ENCODE assay signal across 36 cellular contexts in genomic region chr12:62885242-62885641, GRCh38. TPM values are rescaled to one million over a fixed set of nuclear protein-coding genes. Genes with fewer than 3 reads are reported as not detected.
DNase-seq lines count a peak whose midpoint lies in the region; ATAC-seq, FAIRE-seq and TF ChIP-seq lines count a peak whose summit lies in the region.
"Had no signal": no experiment of that assay in that cellular context is flagged by ENCODE, and none has a peak within 500 bp of the region (broad histone marks: within the 10 kb centered on the region; RNA-seq: fewer than 3 reads in every experiment).

No MANE protein-coding gene starts in this region.

- H2BK5ac ChIP-seq in mesenchymal stem cell (ENCODE audit: low read depth, low read length, poor library complexity, severe bottlenecking): no peak overlapping the region

- H3K27me3 ChIP-seq in HepG2 (ENCODE audit: control insufficient read depth in 1 of 2, insufficient read depth in 2 of 2, low read length in 2 of 2) (no peaks in the 10 kb centered on the region), right lobe of liver (no peaks in the 10 kb centered on the region), K562 (ENCODE audit: control insufficient read depth in 2 of 2, insufficient read depth in 2 of 2, low read length in 2 of 2) (no peaks in the 10 kb centered on the region), mesenchymal stem cell (ENCODE audit: control insufficient read depth in 1 of 2, insufficient read depth in 1 of 2, low read length in 2 of 2) (peaks cover 0 to 21% of the 10 kb centered on the region in 2 experiments)
- H3K27me3 ChIP-seq: BE2C; BLaER1; BLaER1 treated with 17β-estradiol and CSF1 and Interleukin-3, amounts not matched to agents 10 nM and 100 nM had no signal

- H2BK15ac ChIP-seq in mesenchymal stem cell (ENCODE audit: low read depth, poor library complexity, severe bottlenecking): no peak overlapping the region

- H3K36me3 ChIP-seq in HepG2 (replicated peaks in 1 of 2; ENCODE audit: control insufficient read depth in 1 of 2, insufficient read depth in 2 of 2, low read length in 2 of 2) (peaks cover 10 to 18% of the 10 kb centered on the region in 2 experiments; a peak in 4 of 5 replicates), right lobe of liver (no peaks in the 10 kb centered on the region), HEK293 (ENCODE audit: control insufficient read depth in 2 of 2, insufficient read depth in 1 of 2, low read length in 2 of 2) (no peaks in the 10 kb centered on the region), K562 (ENCODE audit: control insufficient read depth, insufficient read depth, low read length) (0 out of 3 replicates have a peak, but pooled peaks cover 3% of the 10 kb centered on the region), mesenchymal stem cell (ENCODE audit: control insufficient read depth in 1 of 2, insufficient read depth in 2 of 2, low read depth in 1 of 2, low read length in 2 of 2) (no peaks in the 10 kb centered on the region)
- H3K36me3 ChIP-seq: BE2C had no signal

- no peak overlapping the region for H4K8ac ChIP-seq in mesenchymal stem cell (ENCODE audit: low read length)

- H3K9me3 Mint-ChIP-seq in activated CD4-positive, alpha-beta memory T cell treated with anti-CD3 and anti-CD28 coated beads, Interleukin-2, amount 10 ng/mL, durations not matched to agents 7 days and 5 days: no peaks in the 10 kb centered on the region
- H3K9me3 Mint-ChIP-seq: CD4-positive, alpha-beta memory T cell; CD4-positive, alpha-beta T cell; CD8-positive, alpha-beta T cell had no signal

- H3K9me3 ChIP-seq in HepG2 (ENCODE audit: low read length) (no peaks in the 10 kb centered on the region), right lobe of liver (no peaks in the 10 kb centered on the region), HEK293 (ENCODE audit: control insufficient read depth, insufficient read depth, low read depth, low read length) (no peaks in the 10 kb centered on the region), K562 (replicated peaks; ENCODE audit: control insufficient read depth, insufficient read depth, low read depth, low read length) (no peaks in the 10 kb centered on the region), mesenchymal stem cell (ENCODE audit: control insufficient read depth, low read length) (peaks cover 5% of the 10 kb centered on the region)
- H3K9me3 ChIP-seq: A549, BE2C, Caco-2 had no signal

- TF ChIP-seq CTCF in HepG2 (CRISPR knock-in tag; IDR thresholded peaks at IDR 0.05) (no peak), right lobe of liver (IDR thresholded peaks at IDR 0.05) (no peak), HEK293 (tag by site-specific recombination; IDR thresholded peaks at IDR 0.05) (no peak), K562 (IDR thresholded peaks at IDR 0.05 in 2 of 3, conservative IDR thresholded peaks at IDR 0.05 in 1 of 3; ENCODE audit: insufficient read depth in 2 of 3, low read depth in 1 of 3, low read length in 3 of 3) (no peak)

- no peak overlapping the region for H3K27ac Mint-ChIP-seq in activated CD4-positive, alpha-beta memory T cell treated with anti-CD3 and anti-CD28 coated beads, Interleukin-2, amount 10 ng/mL, durations not matched to agents 7 days and 5 days
- H3K27ac Mint-ChIP-seq: B cell; CD14-positive monocyte; CD4-positive, alpha-beta memory T cell; CD4-positive, alpha-beta T cell; CD4-positive, CD25-positive, alpha-beta regulatory T cell; CD8-positive, alpha-beta T cell had no signal

- H3K27me3 Mint-ChIP-seq in activated CD4-positive, alpha-beta memory T cell treated with anti-CD3 and anti-CD28 coated beads, Interleukin-2, amount 10 ng/mL, durations not matched to agents 7 days and 5 days: peaks cover 5% of the 10 kb centered on the region
- H3K27me3 Mint-ChIP-seq: CD4-positive, alpha-beta T cell; CD4-positive, CD25-positive, alpha-beta regulatory T cell had no signal

- no peak overlapping the region for H3K23ac ChIP-seq in mesenchymal stem cell (ENCODE audit: low read length in 2 of 2)

- H3K4me1 ChIP-seq in HepG2 (ENCODE audit: insufficient read depth, low read length) (peaks cover 36% of the 10 kb centered on the region), right lobe of liver (no peaks in the 10 kb centered on the region), HEK293 (ENCODE audit: control insufficient read depth, insufficient read depth, low read length) (no peaks in the 10 kb centered on the region; the same call in 1 of the 2 replicates), K562 (replicated peaks in 1 of 2; ENCODE audit: control insufficient read depth in 2 of 2, insufficient read depth in 2 of 2, low read length in 2 of 2) (peaks cover 0 to 5% of the 10 kb centered on the region in 2 experiments; a peak in 3 of 5 replicates), mesenchymal stem cell (ENCODE audit: control insufficient read depth, insufficient read depth, low read depth, low read length) (peaks cover 7% of the 10 kb centered on the region)
- H3K4me1 ChIP-seq: A549, BE2C had no signal

- peak overlapping the region; percentile 35 for H2AK5ac ChIP-seq in mesenchymal stem cell (ENCODE audit: low read length, severe bottlenecking)

- no peak overlapping the region for H2BK120ac ChIP-seq in mesenchymal stem cell (ENCODE audit: low read depth, low read length)

- H3K9ac ChIP-seq in HepG2 (ENCODE audit: insufficient read depth, low read depth, low read length) (no peak overlapping the region), K562 (ENCODE audit: insufficient read depth in 1 of 2, low read depth in 2 of 2, low read length in 2 of 2) (no peak overlapping the region), mesenchymal stem cell (ENCODE audit: low read length) (no peak overlapping the region)
- H3K9ac ChIP-seq: BLaER1; BLaER1 treated with 17β-estradiol and CSF1 and Interleukin-3, amounts not matched to agents 10 nM and 100 nM had no signal

- H4K20me1 ChIP-seq in HepG2 (ENCODE audit: insufficient read depth, low read length): no peaks in the 10 kb centered on the region; the same call in 1 of the 2 replicates
- H4K20me1 ChIP-seq in K562 (replicated peaks; ENCODE audit: control insufficient read depth, insufficient read depth, low read length): no peaks in the 10 kb centered on the region
- H4K20me1 ChIP-seq: BLaER1; BLaER1 treated with 17β-estradiol and CSF1 and Interleukin-3, amounts not matched to agents 10 nM and 100 nM had no signal

- CTCF ChIA-PET in HepG2 (lab: Yijun Ruan, JAX; ENCODE audit: low intra/inter-chr PET ratio, low total read pairs) (no interaction called here), HEK293 (lab: Yijun Ruan, JAX) (no interaction called here), K562 (lab: Yijun Ruan, JAX; ENCODE audit: low intra/inter-chr PET ratio) (no interaction called here)
- CTCF ChIA-PET in activated CD4-positive, alpha-beta memory T cell treated with anti-CD3 and anti-CD28 coated beads, Interleukin-2, amount 10 ng/mL, durations not matched to agents 7 days and 5 days (lab: Charles Lee): no interaction called here

- no TSS peak for BruUV-seq in HepG2 (replicated peaks; lab: Mats Ljungman, UMichigan)
- BruUV-seq in K562 (replicated peaks; lab: Mats Ljungman, UMichigan): no TSS peak

- H3K4ac ChIP-seq in mesenchymal stem cell (ENCODE audit: low read depth in 1 of 2, low read length in 2 of 2): no peak overlapping the region

- no peaks in the 10 kb centered on the region for H3K36me3 Mint-ChIP-seq in activated CD4-positive, alpha-beta memory T cell treated with anti-CD3 and anti-CD28 coated beads, Interleukin-2, amount 10 ng/mL, durations not matched to agents 7 days and 5 days (ENCODE audit: low read depth)
- H3K36me3 Mint-ChIP-seq: CD4-positive, alpha-beta memory T cell; CD4-positive, CD25-positive, alpha-beta regulatory T cell; CD8-positive, alpha-beta memory T cell; CD8-positive, alpha-beta T cell had no signal

- in situ Hi-C loops in HepG2 (cut with HindIII; ENCODE audit: extremely low pct_ligation_motif_present, low pct_unique_long_range_greater_than_20kb) (no loop called here), K562 (cut with MboI) (no loop called here), ACHN (cut with HindIII; ENCODE audit: low pct_ligation_motif_present, low pct_unique_long_range_greater_than_20kb, low sequenced_read_pairs) (no loop called here)

- POLR2A ChIA-PET in HepG2 (lab: Yijun Ruan, JAX) (no interaction called here), HEK293 (lab: Yijun Ruan, JAX) (no interaction called here), K562 (lab: Yijun Ruan, JAX) (no interaction called here)
- POLR2A ChIA-PET in activated CD4-positive, alpha-beta memory T cell treated with anti-CD3 and anti-CD28 coated beads, Interleukin-2, amount 10 ng/mL, durations not matched to agents 7 days and 5 days (lab: Charles Lee): no interaction called here

- H3K4me1 Mint-ChIP-seq in activated CD4-positive, alpha-beta memory T cell treated with anti-CD3 and anti-CD28 coated beads, Interleukin-2, amount 10 ng/mL, durations not matched to agents 7 days and 5 days: no peaks in the 10 kb centered on the region
- H3K4me1 Mint-ChIP-seq: CD4-positive, CD25-positive, alpha-beta regulatory T cell; CD8-positive, alpha-beta memory T cell had no signal

- no peak for TF ChIP-seq RAD21 in HepG2 (CRISPR knock-in tag; IDR thresholded peaks at IDR 0.05)
- no peak for TF ChIP-seq RAD21 in K562 (CRISPR knock-in tag; conservative IDR thresholded peaks at IDR 0.05 in 1 of 2, IDR thresholded peaks at IDR 0.05 in 1 of 2)

- ATAC-seq in HepG2 (no peak), right lobe of liver (no peak), K562 (no peak)
- ATAC-seq: A549; CD8-positive, alpha-beta T cell had no signal

- FAIRE-seq in HepG2 (lab: Jason Lieb, UNC) (no peak), K562 (lab: Jason Lieb, UNC) (no peak)
- FAIRE-seq: A204.1, D721Med had no signal

- H2AFZ ChIP-seq in HepG2 (ENCODE audit: low read length): no peak overlapping the region
- no peak overlapping the region for H2AFZ ChIP-seq in K562 (ENCODE audit: low read depth, low read length)
- no peak overlapping the region for H2AFZ ChIP-seq in mesenchymal stem cell (ENCODE audit: low read depth, low read length)

- H3K9me1 ChIP-seq in K562 (ENCODE audit: control insufficient read depth, insufficient read depth, low read length): no peaks in the 10 kb centered on the region

- TF ChIP-seq EP300 in HepG2 (IDR thresholded peaks at IDR 0.05; ENCODE audit: low read depth in 2 of 2, low read length in 2 of 2) (no peak), HepG2 (CRISPR knock-in tag; IDR thresholded peaks at IDR 0.05; ENCODE audit: borderline replicate concordance) (no peak), K562 (IDR thresholded peaks at IDR 0.05; ENCODE audit: low read length) (no peak)

- H4K91ac ChIP-seq in mesenchymal stem cell (ENCODE audit: low read length): no peak overlapping the region

- H3K4me2 ChIP-seq in HepG2 (ENCODE audit: low read depth, low read length): no peak overlapping the region
- H3K4me2 ChIP-seq in K562 (ENCODE audit: insufficient read depth, low read length): no peak overlapping the region
- no peak overlapping the region for H3K4me2 ChIP-seq in mesenchymal stem cell (ENCODE audit: low read length, poor library complexity, severe bottlenecking)
- H3K4me2 ChIP-seq: A549; BLaER1; BLaER1 treated with 17β-estradiol and CSF1 and Interleukin-3, amounts not matched to agents 10 nM and 100 nM had no signal

- peaks cover 11% of the 10 kb centered on the region for H3K79me1 ChIP-seq in mesenchymal stem cell (replicated peaks; ENCODE audit: low read length, poor library complexity, severe bottlenecking)

- H3K79me2 ChIP-seq in HepG2 (ENCODE audit: insufficient read depth, low read length) (peaks cover 76% of the 10 kb centered on the region), K562 (ENCODE audit: control insufficient read depth, insufficient read depth, low read length) (peaks cover 6% of the 10 kb centered on the region; the same call in 1 of the 3 replicates)

- no peak overlapping the region for H3K18ac ChIP-seq in mesenchymal stem cell (ENCODE audit: low read depth in 1 of 2, low read length in 2 of 2)

- H2BK12ac ChIP-seq in mesenchymal stem cell (ENCODE audit: low read length in 2 of 2): no peak overlapping the region

- no peak overlapping the region for H3K4me3 ChIP-seq in HepG2 (replicated peaks in 1 of 3; ENCODE audit: insufficient read depth in 1 of 3, low read depth in 2 of 3, low read length in 3 of 3)
- H3K4me3 ChIP-seq in right lobe of liver: no peak overlapping the region
- no peak overlapping the region for H3K4me3 ChIP-seq in HEK293 (ENCODE audit: low read depth, low read length)
- H3K4me3 ChIP-seq in K562: no peak overlapping the region
- H3K4me3 ChIP-seq in mesenchymal stem cell (ENCODE audit: insufficient read depth in 1 of 2, low read depth in 1 of 2, low read length in 2 of 2): no peak overlapping the region
- H3K4me3 ChIP-seq: A549; BLaER1; BLaER1 treated with 17β-estradiol and CSF1 and Interleukin-3, amounts not matched to agents 10 nM and 100 nM had no signal

- no peak for TF ChIP-seq POLR2A in HepG2 (IDR thresholded peaks at IDR 0.05; ENCODE audit: insufficient read depth in 1 of 2, low read depth in 2 of 2, low read length in 2 of 2)
- TF ChIP-seq POLR2A in right lobe of liver (IDR thresholded peaks at IDR 0.05): no peak
- no peak for TF ChIP-seq POLR2A in K562 (conservative IDR thresholded peaks at IDR 0.05)

- H3K4me3 Mint-ChIP-seq in activated CD4-positive, alpha-beta memory T cell treated with anti-CD3 and anti-CD28 coated beads, Interleukin-2, amount 10 ng/mL, durations not matched to agents 7 days and 5 days: no peak overlapping the region
- H3K4me3 Mint-ChIP-seq: B cell; CD14-positive monocyte; CD4-positive, alpha-beta memory T cell; CD4-positive, alpha-beta T cell; CD4-positive, CD25-positive, alpha-beta regulatory T cell; CD8-positive, alpha-beta memory T cell; CD8-positive, alpha-beta T cell had no signal

- intact Hi-C loops in HepG2 (cut with micrococcal nuclease; ENCODE audit: unreplicated experiment) (no loop called here), right lobe of liver (cut with DNase I) (no loop called here), K562 (cut with micrococcal nuclease) (no loop called here)

- no peak for DNase-seq in HepG2 (ENCODE audit: low spot score)
- no peak for DNase-seq in right lobe of liver
- DNase-seq in K562 (ENCODE audit: extremely low read depth in 1 of 4, low spot score in 3 of 4): no peak
- DNase-seq in mesenchymal stem cell: no peak
- DNase-seq in activated CD4-positive, alpha-beta memory T cell treated with anti-CD3 and anti-CD28 coated beads, Interleukin-2, amount 10 ng/mL, durations not matched to agents 7 days and 5 days: no peak
- DNase-seq in Ammon's horn (ENCODE audit: low spot score): no peak
- DNase-seq in ACHN: no peak
- DNase-seq: 8988T; AML-193; BE2C; C1 segment of cervical spinal cord; Caco-2; Calu3; CD4-positive, alpha-beta memory T cell; CD4-positive, alpha-beta T cell; CD4-positive, CD25-positive, alpha-beta regulatory T cell; CD8-positive, alpha-beta memory T cell; CD8-positive, alpha-beta T cell; COR-L47; DMS 273 treated with DMSO at 0.1 percent for 48 hours; DMS153; DMS53; DMS79; DMS79 treated with DMSO at 0.1 percent for 48 hours; DND-41; EL had no signal

- H3K14ac ChIP-seq in mesenchymal stem cell (ENCODE audit: low read length in 2 of 2): no peak overlapping the region

- H3K27ac ChIP-seq in HepG2 (ENCODE audit: extremely low read length, insufficient read depth, low read length) (no peak overlapping the region), right lobe of liver (no peak overlapping the region), HEK293 (ENCODE audit: extremely low read depth, low read depth, low read length) (no peak overlapping the region), K562 (ENCODE audit: extremely low read depth, low read depth, low read length) (no peak overlapping the region), mesenchymal stem cell (ENCODE audit: low read length, poor library complexity, severe bottlenecking) (no peak overlapping the region)
- H3K27ac ChIP-seq: 22Rv1; A549; BLaER1; BLaER1 treated with 17β-estradiol and CSF1 and Interleukin-3, amounts not matched to agents 10 nM and 100 nM; C4-2B had no signal

RNA-seq across cellular contexts. Expression of gene PPM1H, which starts 49.7 kb away (rescaled TPM):
- total RNA-seq in HepG2 (2016; rRNA removed; fragmentation: Illumina TruSeq; extraction: Trizol): 38.1 and 42.0 TPM in 2 replicates
- total RNA-seq in HepG2 (2016; cell fraction: cytosol; rRNA removed; fragmentation: Illumina TruSeq; extraction: Trizol; ENCODE audit: low read depth): 3.3 and 5.2 TPM in 2 replicates
- 35.2 and 37.3 TPM in 2 replicates for total RNA-seq in HepG2 (2016; cell fraction: insoluble cytoplasmic fraction; rRNA removed; fragmentation: Illumina TruSeq; extraction: Trizol)
- total RNA-seq in HepG2 (2016; cell fraction: membrane; rRNA removed; fragmentation: Illumina TruSeq; extraction: Trizol): 19.9 and 22.6 TPM in 2 replicates
- 29.6 and 34.5 TPM in 2 replicates for total RNA-seq in HepG2 (2016; cell fraction: nucleus; rRNA removed; fragmentation: Illumina TruSeq; extraction: Trizol)
- 16.9 and 29.1 TPM in 2 replicates for polyA plus RNA-seq in HepG2 (2011; rRNA removed)
- 19.3 and 19.9 TPM in 2 replicates for polyA plus RNA-seq in HepG2 (2011; cell fraction: cytosol; rRNA removed)
- 19.8 and 26.0 TPM in 2 replicates for polyA plus RNA-seq in HepG2 (2011; cell fraction: nucleus; rRNA removed)
- polyA plus RNA-seq in HepG2 (2012): 9.9 and 26.1 TPM in 2 replicates
- 1.6 and 1.8 TPM in 2 replicates for polyA plus RNA-seq in HepG2 (2016; cell fraction: cytosol; fragmentation: Illumina TruSeq; extraction: Trizol; ENCODE audit: low read depth)
- 32.1 and 32.9 TPM in 2 replicates for polyA plus RNA-seq in HepG2 (2016; cell fraction: insoluble cytoplasmic fraction; fragmentation: Illumina TruSeq; extraction: Trizol; ENCODE audit: low read depth)
- 8.9 and 10.6 TPM in 2 replicates for polyA plus RNA-seq in HepG2 (2016; cell fraction: membrane; fragmentation: Illumina TruSeq; extraction: Trizol; ENCODE audit: low read depth)
- 24.8 and 26.5 TPM in 2 replicates for polyA plus RNA-seq in HepG2 (2016; cell fraction: nucleus; fragmentation: Illumina TruSeq; extraction: Trizol; ENCODE audit: insufficient read depth, low read depth)
- 8.3 and 68.0 TPM in 2 replicates for polyA minus RNA-seq in HepG2 (2011; rRNA and poly(A)+ RNA removed; ENCODE audit: low replicate concordance)
- polyA minus RNA-seq in HepG2 (2011; cell fraction: cytosol; rRNA and poly(A)+ RNA removed): 32.6 and 42.5 TPM in 2 replicates
- 39.3 and 42.1 TPM in 2 replicates for polyA minus RNA-seq in HepG2 (2011; cell fraction: nucleus; rRNA and poly(A)+ RNA removed)
- total RNA-seq in right lobe of liver: 1 to 10 TPM; 3.8 to 9.2 (median 6.5) TPM
- total RNA-seq in K562 (2011; cell fraction: chromatin; rRNA removed; ENCODE audit: low replicate concordance): 4.0 and 12.4 TPM in 2 replicates
- total RNA-seq in K562 (2011; cell fraction: nucleolus; rRNA removed): 5.7 and 6.2 TPM in 2 replicates
- 5.2 and 6.4 TPM in 2 replicates for total RNA-seq in K562 (2011; cell fraction: nucleoplasm; rRNA removed)
- 11.3 and 13.0 TPM in 2 replicates for total RNA-seq in K562 (2014; rRNA removed)
- total RNA-seq in K562 (2014; rRNA removed; fragmentation: Illumina TruSeq; extraction: Trizol): 13.7 and 17.2 TPM in 2 replicates
- total RNA-seq in K562 (2015; rRNA removed; fragmentation: Illumina TruSeq; extraction: Trizol): 29.0 and 29.3 TPM in 2 replicates
- 21.5 and 23.0 TPM in 2 replicates for total RNA-seq in K562 (2021)
- 4.8 and 6.1 TPM in 2 replicates for polyA plus RNA-seq in K562 (2011; rRNA removed)
- polyA plus RNA-seq in K562 (2011; cell fraction: cytosol; rRNA removed): 4.5 and 5.7 TPM in 2 replicates
- 3.7 and 4.0 TPM in 2 replicates for polyA plus RNA-seq in K562 (2011; cell fraction: nucleus; rRNA removed)
- 9.0 and 13.2 TPM in 2 replicates for polyA plus RNA-seq in K562 (2012)
- polyA plus RNA-seq in K562 (2014; fragmentation: Illumina TruSeq; extraction: Trizol): 11.1 and 11.6 TPM in 2 replicates
- polyA plus RNA-seq in K562 (2014; fragmentation: Nextera tagmentation; extraction: Ambion mirVana): 1 to 10 TPM; 5.3 to 8.1 TPM
- polyA plus RNA-seq in K562 (2014; rRNA removed): 9.3 and 9.7 TPM in 2 replicates
- 10.7 and 12.0 TPM in 2 replicates for polyA minus RNA-seq in K562 (2011; rRNA and poly(A)+ RNA removed)
- 6.6 and 9.7 TPM in 2 replicates for polyA minus RNA-seq in K562 (2011; cell fraction: cytosol; rRNA and poly(A)+ RNA removed)
- 5.8 and 6.6 TPM in 2 replicates for polyA minus RNA-seq in K562 (2011; cell fraction: nucleus; rRNA and poly(A)+ RNA removed)
- 1.0 TPM for polyA plus RNA-seq in mesenchymal stem cell (2013, experiment 1 of 2)
- polyA plus RNA-seq in mesenchymal stem cell (2013, experiment 2 of 2): 1.1 TPM
- total RNA-seq in activated CD4-positive, alpha-beta memory T cell treated with anti-CD3 and anti-CD28 coated beads, Interleukin-2, amount 10 ng/mL, durations not matched to agents 7 days and 5 days: not detected
- total RNA-seq: B cell; CD4-positive, alpha-beta T cell; CD8-positive, alpha-beta T cell had no signal
- polyA plus RNA-seq: CD4-positive, alpha-beta memory T cell; CD8-positive, alpha-beta memory T cell had no signal

Comparison
In these comparisons a context has a peak if more than half of its experiments do, and no peak if none do; other contexts are left out.
1. RNA of gene PPM1H, which starts 49.7 kb away (total RNA-seq): 3.3 to 42.0 TPM in HepG2, 4.0 to 29.3 TPM in K562 and 3.8 to 9.2 TPM in right lobe of liver; not detected in activated CD4-positive, alpha-beta memory T cell treated with anti-CD3 and anti-CD28 coated beads, Interleukin-2, amount 10 ng/mL, durations not matched to agents 7 days and 5 days; every median in the first group is over 4 times any median in the second.